ENCODE assay signal across 2 cellular contexts in the genomic region with DNA sequence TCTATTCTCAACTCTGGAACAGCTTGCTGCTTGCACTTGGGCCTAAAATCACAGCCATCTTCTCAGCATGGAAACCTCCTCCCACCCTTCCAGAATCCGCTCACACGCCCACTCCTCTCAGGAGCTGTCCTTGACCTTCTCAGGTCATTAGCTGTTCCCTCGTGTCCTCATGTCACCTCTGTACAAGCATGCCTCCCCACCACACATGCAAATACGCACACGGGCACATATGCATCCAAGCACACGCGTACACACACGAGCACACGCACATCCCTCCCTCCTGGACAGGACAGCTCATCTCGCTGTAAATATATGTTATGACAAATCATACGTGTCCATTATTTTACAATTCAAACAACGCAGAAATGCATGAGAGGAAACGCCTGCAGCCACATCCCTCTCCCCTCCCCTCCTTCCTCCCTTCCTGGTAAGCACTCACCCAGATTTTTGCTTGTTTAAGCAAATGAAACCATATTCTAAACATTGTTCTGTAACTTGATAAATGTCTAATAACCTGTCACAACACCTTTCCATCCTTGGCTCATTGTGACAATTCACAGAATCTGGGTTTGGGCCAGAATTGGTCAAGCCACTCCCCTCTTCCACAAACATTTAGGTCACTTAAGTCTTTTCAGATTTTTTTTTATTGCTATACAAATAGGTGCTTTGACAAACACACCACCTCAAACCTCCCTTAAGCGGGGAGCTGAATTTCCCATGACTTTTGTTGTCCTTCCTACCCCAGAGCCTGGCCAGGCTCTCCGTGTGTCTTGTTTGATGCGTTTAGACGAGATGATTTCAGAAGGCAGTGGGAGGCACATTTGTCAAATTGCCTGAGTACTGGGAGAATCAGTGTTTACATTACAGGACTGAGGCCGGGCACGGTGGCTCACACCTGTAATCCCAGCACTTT.
A peak's percentile ranks its signal among the peaks of the same experiment; 100 is the strongest.
TF ChIP-seq lines count a peak whose summit lies in the region.

No MANE protein-coding gene starts in this region.

TF ChIP-seq in PFSK-1, 5 proteins besides CTCF, POLR2A, EP300 and RAD21 (continued from another document):
- TF ChIP-seq, protein P1, sequence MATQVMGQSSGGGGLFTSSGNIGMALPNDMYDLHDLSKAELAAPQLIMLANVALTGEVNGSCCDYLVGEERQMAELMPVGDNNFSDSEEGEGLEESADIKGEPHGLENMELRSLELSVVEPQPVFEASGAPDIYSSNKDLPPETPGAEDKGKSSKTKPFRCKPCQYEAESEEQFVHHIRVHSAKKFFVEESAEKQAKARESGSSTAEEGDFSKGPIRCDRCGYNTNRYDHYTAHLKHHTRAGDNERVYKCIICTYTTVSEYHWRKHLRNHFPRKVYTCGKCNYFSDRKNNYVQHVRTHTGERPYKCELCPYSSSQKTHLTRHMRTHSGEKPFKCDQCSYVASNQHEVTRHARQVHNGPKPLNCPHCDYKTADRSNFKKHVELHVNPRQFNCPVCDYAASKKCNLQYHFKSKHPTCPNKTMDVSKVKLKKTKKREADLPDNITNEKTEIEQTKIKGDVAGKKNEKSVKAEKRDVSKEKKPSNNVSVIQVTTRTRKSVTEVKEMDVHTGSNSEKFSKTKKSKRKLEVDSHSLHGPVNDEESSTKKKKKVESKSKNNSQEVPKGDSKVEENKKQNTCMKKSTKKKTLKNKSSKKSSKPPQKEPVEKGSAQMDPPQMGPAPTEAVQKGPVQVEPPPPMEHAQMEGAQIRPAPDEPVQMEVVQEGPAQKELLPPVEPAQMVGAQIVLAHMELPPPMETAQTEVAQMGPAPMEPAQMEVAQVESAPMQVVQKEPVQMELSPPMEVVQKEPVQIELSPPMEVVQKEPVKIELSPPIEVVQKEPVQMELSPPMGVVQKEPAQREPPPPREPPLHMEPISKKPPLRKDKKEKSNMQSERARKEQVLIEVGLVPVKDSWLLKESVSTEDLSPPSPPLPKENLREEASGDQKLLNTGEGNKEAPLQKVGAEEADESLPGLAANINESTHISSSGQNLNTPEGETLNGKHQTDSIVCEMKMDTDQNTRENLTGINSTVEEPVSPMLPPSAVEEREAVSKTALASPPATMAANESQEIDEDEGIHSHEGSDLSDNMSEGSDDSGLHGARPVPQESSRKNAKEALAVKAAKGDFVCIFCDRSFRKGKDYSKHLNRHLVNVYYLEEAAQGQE (IDR thresholded peaks at IDR 0.05; ENCODE audit: insufficient read depth in 1 of 2, low read depth in 2 of 2, low read length in 2 of 2), result no peak
- peak; percentile 14; the same call in 1 of the 2 replicates for TF ChIP-seq SIN3A (IDR thresholded peaks at IDR 0.05; ENCODE audit: borderline replicate concordance, insufficient read depth, low read length)

TF ChIP-seq in SK-N-SH, 30 proteins besides CTCF, POLR2A, EP300 and RAD21 (continued from another document):
- TF ChIP-seq MEF2A (IDR thresholded peaks at IDR 0.05; ENCODE audit: borderline replicate concordance, low read depth) (no peak), TCF12 (IDR thresholded peaks at IDR 0.05) (no peak), MXI1 (IDR thresholded peaks at IDR 0.05; ENCODE audit: low read depth, low read length) (no peak), GABPA (IDR thresholded peaks at IDR 0.05; ENCODE audit: low read depth) (no peak), FOSL2 (IDR thresholded peaks at IDR 0.05; ENCODE audit: borderline replicate concordance, low read depth) (no peak), RXRA (IDR thresholded peaks at IDR 0.05; ENCODE audit: borderline replicate concordance, low read depth) (no peak), YY1 (IDR thresholded peaks at IDR 0.05; ENCODE audit: low read depth) (no peak)
- TF ChIP-seq, protein P1 (IDR thresholded peaks at IDR 0.05; ENCODE audit: low read depth, low read length), result no peak
